24 cellular contexts compared by ENCODE assay signal in the genomic region with DNA sequence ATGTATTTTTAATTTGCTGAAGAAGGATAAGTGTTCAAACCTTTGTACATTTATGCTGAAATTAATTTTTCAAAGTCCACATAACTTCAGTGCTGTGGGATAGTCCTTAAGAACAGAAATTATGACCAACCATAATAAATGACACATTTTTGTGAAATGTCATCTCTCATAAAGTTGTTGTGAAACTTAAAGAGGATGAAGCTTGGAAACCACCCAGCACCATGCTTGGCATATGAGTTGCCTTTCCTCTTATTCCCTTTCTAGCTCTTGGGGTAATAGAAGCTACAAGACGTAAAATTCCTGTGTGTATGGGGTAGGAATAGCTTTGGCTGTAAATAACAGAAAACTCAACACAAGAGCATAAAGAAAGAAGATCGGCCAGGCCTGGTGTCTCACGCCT. TPM values are rescaled to one million over a fixed set of nuclear protein-coding genes. Genes with fewer than 3 reads are reported as not detected.
DNase-seq lines count a peak whose midpoint lies in the region; ATAC-seq and TF ChIP-seq lines count a peak whose summit lies in the region.
"Had no signal": no experiment of that assay in that cellular context is flagged by ENCODE, and none has a peak within 500 bp of the region (broad histone marks: within the 10 kb centered on the region; RNA-seq: fewer than 3 reads in every experiment).

No MANE protein-coding gene starts in this region.

- H3K9me3 Mint-ChIP-seq in CD8-positive, alpha-beta memory T cell: no peaks in the 10 kb centered on the region
- H3K9me3 Mint-ChIP-seq: activated B cell treated with CpG ODN at 0.5 μM for 24 hours; activated CD4-positive, alpha-beta memory T cell treated with anti-CD3 and anti-CD28 coated beads for 36 hours; activated naive CD8-positive, alpha-beta T cell treated with anti-CD3 and anti-CD28 coated beads, Interleukin-2, amount 50 U/mL, for 24 hours; dendritic cell treated with granulocyte-macrophage colony-stimulating factor and Interleukin-4, amounts not matched to agents 40 ng/mL and 50 ng/mL, for 4 days; nephron had no signal

- H3K27me3 Mint-ChIP-seq in CD8-positive, alpha-beta memory T cell: peaks cover 17 to 29% of the 10 kb centered on the region in 2 donors
- H3K27me3 Mint-ChIP-seq: activated B cell treated with CpG ODN at 0.5 μM for 24 hours had no signal

- H3K9me2 ChIP-seq in PC-9 (ENCODE audit: insufficient read depth) (no peaks in the 10 kb centered on the region), Karpas-422 (replicated peaks; ENCODE audit: insufficient read depth, low read length) (no peaks in the 10 kb centered on the region)

- H3K9ac ChIP-seq in Karpas-422 (ENCODE audit: low read length): no peak overlapping the region

- no peak overlapping the region for H3K27ac Mint-ChIP-seq in CD8-positive, alpha-beta memory T cell
- H3K27ac Mint-ChIP-seq: activated B cell treated with CpG ODN at 0.5 μM for 24 hours; activated CD4-positive, alpha-beta memory T cell treated with anti-CD3 and anti-CD28 coated beads for 36 hours; activated naive CD8-positive, alpha-beta T cell treated with anti-CD3 and anti-CD28 coated beads, Interleukin-2, amount 50 U/mL, for 24 hours; dendritic cell treated with granulocyte-macrophage colony-stimulating factor and Interleukin-4, amounts not matched to agents 40 ng/mL and 50 ng/mL, for 4 days; nephron had no signal

- ATAC-seq in HG02678 (IDR thresholded peaks at IDR 0.05; ENCODE audit: unreplicated experiment): no peak
- ATAC-seq: activated naive CD8-positive, alpha-beta T cell treated with anti-CD3 and anti-CD28 coated beads, Interleukin-2, amount 50 U/mL, for 24 hours; pancreas; right cardiac atrium had no signal

- peak overlapping the region; percentile 26; the same call in 1 of the 2 replicates for H3K4me2 ChIP-seq in PC-9
- H3K4me2 ChIP-seq in Karpas-422 (ENCODE audit: low read depth, low read length, poor library complexity, severe bottlenecking): no peak overlapping the region

- H3K9me3 ChIP-seq in PC-9 (ENCODE audit: insufficient read depth, low read depth) (no peaks in the 10 kb centered on the region), Karpas-422 (ENCODE audit: low read length) (no peaks in the 10 kb centered on the region)
- no peaks in the 10 kb centered on the region for H3K9me3 ChIP-seq in CD8-positive, alpha-beta memory T cell (ENCODE audit: low read length)
- H3K9me3 ChIP-seq: left ventricle myocardium inferior, pancreas, stomach had no signal

- BruUV-seq in PC-9 (replicated peaks; lab: Mats Ljungman, UMichigan): no TSS peak

- H3F3A ChIP-seq in PC-9 (ENCODE audit: insufficient read depth, low read depth): peaks cover 11% of the 10 kb centered on the region

- POLR2A ChIA-PET in PC-9 (lab: Charles Lee; ENCODE audit: unreplicated experiment): interaction anchor here (0.6 kb wide), 1 partner anchor 1397 kb away, joined by 3 read pairs; no protein-coding TSS in a partner anchor
- POLR2A ChIA-PET in CD8-positive, alpha-beta memory T cell (lab: Charles Lee): no interaction called here

- H3K36me3 Mint-ChIP-seq in CD8-positive, alpha-beta memory T cell: peaks cover 0 to 6% (median 0%) of the 10 kb centered on the region in 3 donors
- H3K36me3 Mint-ChIP-seq: activated CD4-positive, alpha-beta memory T cell treated with anti-CD3 and anti-CD28 coated beads for 36 hours; type B pancreatic cell had no signal

- H3K27me3 ChIP-seq in ACC112 (ENCODE audit: insufficient read depth, low read length) (no peaks in the 10 kb centered on the region), PC-9 (ENCODE audit: insufficient read depth, low read depth) (no peaks in the 10 kb centered on the region), Karpas-422 (ENCODE audit: low read length) (no peaks in the 10 kb centered on the region)
- H3K27me3 ChIP-seq in CD8-positive, alpha-beta memory T cell (ENCODE audit: insufficient read depth, low read length, poor library complexity, severe bottlenecking): no peaks in the 10 kb centered on the region
- H3K27me3 ChIP-seq: pancreas, stomach had no signal

- CTCF ChIA-PET in PC-9 (lab: Charles Lee): no interaction called here
- CTCF ChIA-PET in CD8-positive, alpha-beta memory T cell (lab: Charles Lee): no interaction called here

- H3K4me1 ChIP-seq in ACC112 (ENCODE audit: control insufficient read depth, insufficient read depth, low read length, unreplicated experiment) (peaks cover 27% of the 10 kb centered on the region), PC-9 (replicated peaks; ENCODE audit: insufficient read depth) (peaks cover 20% of the 10 kb centered on the region), Karpas-422 (ENCODE audit: low read length) (no peaks in the 10 kb centered on the region)
- H3K4me1 ChIP-seq in CD8-positive, alpha-beta memory T cell (ENCODE audit: insufficient read depth, low read length): no peaks in the 10 kb centered on the region
- H3K4me1 ChIP-seq: pancreas had no signal

- H3K27ac ChIP-seq in ACC112 (ENCODE audit: low read depth, low read length) (peak overlapping the region; percentile 14; the same call in 1 of the 2 replicates), PC-9 (no peak overlapping the region), Karpas-422 (ENCODE audit: low read length) (no peak overlapping the region)
- H3K27ac ChIP-seq in CD8-positive, alpha-beta memory T cell (ENCODE audit: low read depth, low read length): no peak overlapping the region
- H3K27ac ChIP-seq: left ventricle myocardium inferior, pancreas, SK-N-MC, stomach had no signal

- DNase-seq in GM04504 (ENCODE audit: low read depth) (peak; percentile 87), PC-9 (no peak), fibroblast of villous mesenchyme (ENCODE audit: low read depth) (peak; percentile 36), Karpas-422 (no peak), NCI-H1092 (lab: John Stamatoyannopoulos, UW) (no peak)
- DNase-seq in CD8-positive, alpha-beta memory T cell: no peak
- DNase-seq: activated B cell treated with CpG ODN at 0.5 μM for 24 hours; activated CD4-positive, alpha-beta memory T cell treated with anti-CD3 and anti-CD28 coated beads for 36 hours; activated naive CD8-positive, alpha-beta T cell treated with anti-CD3 and anti-CD28 coated beads, Interleukin-2, amount 50 U/mL, for 24 hours; DMS 273 treated with DMSO at 0.1 percent for 48 hours; foreskin melanocyte; left ventricle myocardium inferior; NCI-H2081 treated with DMSO at 0.1 percent for 48 hours; NCI-H510A treated with DMSO at 0.1 percent for 48 hours; pancreas; right cardiac atrium; RPMI8226; stomach had no signal

- TF ChIP-seq CTCF in PC-9 (conservative IDR thresholded peaks at IDR 0.05) (no peak), fibroblast of villous mesenchyme (IDR thresholded peaks at IDR 0.05; ENCODE audit: insufficient read depth, low read depth, low read length) (no peak)

- H3K36me3 ChIP-seq in ACC112 (ENCODE audit: insufficient read depth, low read length) (no peaks in the 10 kb centered on the region), PC-9 (ENCODE audit: low read depth) (no peaks in the 10 kb centered on the region), Karpas-422 (ENCODE audit: insufficient read depth, low read length) (no peaks in the 10 kb centered on the region)
- H3K36me3 ChIP-seq in CD8-positive, alpha-beta memory T cell (ENCODE audit: insufficient read depth, low read length): no peaks in the 10 kb centered on the region
- H3K36me3 ChIP-seq: left ventricle myocardium inferior, pancreas, stomach had no signal

- H4K20me1 ChIP-seq in PC-9 (ENCODE audit: insufficient read depth) (no peaks in the 10 kb centered on the region), Karpas-422 (ENCODE audit: insufficient read depth, low read depth, low read length) (no peaks in the 10 kb centered on the region)

- H3K4me3 Mint-ChIP-seq in CD8-positive, alpha-beta memory T cell: no peak overlapping the region
- H3K4me3 Mint-ChIP-seq: activated B cell treated with CpG ODN at 0.5 μM for 24 hours; activated CD4-positive, alpha-beta memory T cell treated with anti-CD3 and anti-CD28 coated beads for 36 hours; activated naive CD8-positive, alpha-beta T cell treated with anti-CD3 and anti-CD28 coated beads, Interleukin-2, amount 50 U/mL, for 24 hours; dendritic cell treated with granulocyte-macrophage colony-stimulating factor and Interleukin-4, amounts not matched to agents 40 ng/mL and 50 ng/mL, for 4 days; nephron; type B pancreatic cell had no signal

- H3K4me3 ChIP-seq in ACC112 (ENCODE audit: low read depth, low read length) (no peak overlapping the region), PC-9 (no peak overlapping the region), fibroblast of villous mesenchyme (ENCODE audit: low read depth, low read length) (no peak overlapping the region), Karpas-422 (ENCODE audit: low read length) (no peak overlapping the region)
- no peak overlapping the region for H3K4me3 ChIP-seq in CD8-positive, alpha-beta memory T cell (ENCODE audit: low read length)
- H3K4me3 ChIP-seq: left ventricle myocardium inferior, pancreas, SK-N-MC, stomach had no signal

- no peaks in the 10 kb centered on the region for H3K79me2 ChIP-seq in ACC112 (ENCODE audit: control insufficient read depth, insufficient read depth, low read length, unreplicated experiment)
- H3K79me2 ChIP-seq in PC-9 (ENCODE audit: low read depth): no peaks in the 10 kb centered on the region
- no peaks in the 10 kb centered on the region for H3K79me2 ChIP-seq in Karpas-422 (ENCODE audit: low read length)

- H3K4me1 Mint-ChIP-seq in CD8-positive, alpha-beta memory T cell: peaks cover 0 to 8% (median 5%) of the 10 kb centered on the region in 3 donors
- H3K4me1 Mint-ChIP-seq: activated B cell treated with CpG ODN at 0.5 μM for 24 hours, nephron had no signal

- intact Hi-C loops in PC-9 (cut with micrococcal nuclease; ENCODE audit: unreplicated experiment): no loop called here

- H2AFZ ChIP-seq in ACC112 (ENCODE audit: low read length, unreplicated experiment) (peak overlapping the region; percentile 39), PC-9 (no peak overlapping the region), Karpas-422 (ENCODE audit: low read length) (no peak overlapping the region)

RNA-seq across cellular contexts. Expression of a gene that starts 18.9 kb away (rescaled TPM):
- total RNA-seq in PC-9 (2021): 56.3 and 61.0 TPM in 2 replicates
- 40.6 and 44.0 TPM in 2 replicates for total RNA-seq in fibroblast of villous mesenchyme
- total RNA-seq in Karpas-422 (2014; rRNA removed; shearing (Covaris generic); ENCODE audit: low replicate concordance): 53.9 and 89.8 TPM in 2 replicates
- total RNA-seq in CD8-positive, alpha-beta memory T cell: 10 to 100 TPM; 51.5 to 51.6 TPM
- polyA plus RNA-seq in CD8-positive, alpha-beta memory T cell: 7.5 TPM

Comparison
In these comparisons a context has a peak if more than half of its experiments do, and no peak if none do; other contexts are left out.
1. DNase-seq: peak in GM04504 (single experiment) and fibroblast of villous mesenchyme (single experiment); none in PC-9 (0 of 2), Karpas-422 (single experiment), NCI-H1092 (single experiment) and CD8-positive, alpha-beta memory T cell (0 of 5).